ENCODE assay signal across 13 cellular contexts in genomic region chr7:32658034-32658944, GRCh38.
DNase-seq lines count a peak whose midpoint lies in the region; ATAC-seq and TF ChIP-seq lines count a peak whose summit lies in the region.
"Had no signal": no experiment of that assay in that cellular context is flagged by ENCODE, and none has a peak within 500 bp of the region (broad histone marks: within the 10 kb centered on the region; RNA-seq: fewer than 3 reads in every experiment).

No MANE protein-coding gene starts in this region.

- peak overlapping the region; percentile 4 for H3K27ac Mint-ChIP-seq in HFFc6
- H3K27ac Mint-ChIP-seq: dendritic cell treated with granulocyte-macrophage colony-stimulating factor and Interleukin-4, amounts not matched to agents 40 ng/mL and 50 ng/mL, for 4 days had no signal

- H3K4me1 Mint-ChIP-seq in HFFc6 (ENCODE audit: low read depth), result peaks cover 29% of the 10 kb centered on the region

- H3K4me3 ChIP-seq in OCI-LY3 (ENCODE audit: low read length) (no peak overlapping the region), Peyer's patch (no peak overlapping the region), stomach (no peak overlapping the region)
- H3K4me3 ChIP-seq: thyroid gland had no signal

- TF ChIP-seq EP300 in stomach (IDR thresholded peaks at IDR 0.05), result no peak

- H4K20me1 ChIP-seq in OCI-LY3 (ENCODE audit: insufficient read depth, low read length), result no peaks in the 10 kb centered on the region

- H2AFZ ChIP-seq in OCI-LY3 (ENCODE audit: low read depth, low read length), result no peak overlapping the region

- H3K36me3 ChIP-seq in OCI-LY3 (replicated peaks; ENCODE audit: low read depth, low read length) (no peaks in the 10 kb centered on the region), Peyer's patch (no peaks in the 10 kb centered on the region), stomach (no peaks in the 10 kb centered on the region)
- H3K36me3 ChIP-seq: thyroid gland had no signal

- TF ChIP-seq CTCF in HFFc6 (IDR thresholded peaks at IDR 0.05) (no peak), OCI-LY3 (IDR thresholded peaks at IDR 0.05; ENCODE audit: low read depth, low read length) (no peak), foreskin keratinocyte (conservative IDR thresholded peaks at IDR 0.05) (no peak), Peyer's patch (IDR thresholded peaks at IDR 0.05) (no peak), stomach (IDR thresholded peaks at IDR 0.05) (no peak)

- no peaks in the 10 kb centered on the region for H3K36me3 Mint-ChIP-seq in HFFc6 (ENCODE audit: low read depth)

- H3K4me1 ChIP-seq in OCI-LY3 (ENCODE audit: low read length) (peaks cover 12% of the 10 kb centered on the region), foreskin keratinocyte (no peaks in the 10 kb centered on the region), Peyer's patch (no peaks in the 10 kb centered on the region), stomach (no peaks in the 10 kb centered on the region)
- H3K4me1 ChIP-seq: thyroid gland had no signal

- peak; percentile 1 for DNase-seq in HFFc6
- DNase-seq in foreskin keratinocyte, result peak in 1 of 2 donors; percentile 59
- no peak for DNase-seq in activated CD4-positive, alpha-beta T cell treated with anti-CD3 and anti-CD28 coated beads for 1 hour
- DNase-seq in Peyer's patch, result no peak
- no peak for DNase-seq in stomach
- DNase-seq: mesendoderm, NCI-H1105 treated with DMSO at 0.1 percent for 48 hours, thyroid gland had no signal

- WGBS in stomach, 5 donors, result 62 to 75% (median 68%) methylated on average over 9 of the region's 9 CpGs

- H3K27ac ChIP-seq in OCI-LY3 (ENCODE audit: low read length) (peak overlapping the region; percentile 44), foreskin keratinocyte (no peak overlapping the region), Peyer's patch (no peak overlapping the region), stomach (no peak overlapping the region)
- H3K27ac ChIP-seq: C4-2B, thyroid gland had no signal

- peak overlapping the region; percentile 51 for H3K4me2 ChIP-seq in OCI-LY3 (ENCODE audit: low read length)

- H3K27me3 ChIP-seq in OCI-LY3 (ENCODE audit: low read depth, low read length) (no peaks in the 10 kb centered on the region), foreskin keratinocyte (no peaks in the 10 kb centered on the region), Peyer's patch (no peaks in the 10 kb centered on the region), stomach (no peaks in the 10 kb centered on the region)
- H3K27me3 ChIP-seq: thyroid gland had no signal

- ATAC-seq in GM18498 (IDR thresholded peaks at IDR 0.05; ENCODE audit: unreplicated experiment) (peak; percentile 60), foreskin keratinocyte (peak; percentile 91), HG03520 (IDR thresholded peaks at IDR 0.05; ENCODE audit: unreplicated experiment) (no peak)

- H3K9ac ChIP-seq in OCI-LY3 (ENCODE audit: low read length), result 0 out of 2 replicates have a peak overlapping the region, but pooled peaks have one; percentile 10

- no peaks in the 10 kb centered on the region for H3K79me2 ChIP-seq in OCI-LY3 (ENCODE audit: low read length)

- no peak for TF ChIP-seq POLR2A in Peyer's patch (IDR thresholded peaks at IDR 0.05)
- TF ChIP-seq POLR2A in stomach (IDR thresholded peaks at IDR 0.05), result no peak

- intact Hi-C loops in stomach (cut with DNase I; ENCODE audit: low total_unique reads), result no loop called here

- no peaks in the 10 kb centered on the region for H3K9me3 Mint-ChIP-seq in HFFc6
- H3K9me3 Mint-ChIP-seq: dendritic cell treated with granulocyte-macrophage colony-stimulating factor and Interleukin-4, amounts not matched to agents 40 ng/mL and 50 ng/mL, for 4 days had no signal

- H3K27me3 Mint-ChIP-seq in HFFc6 (ENCODE audit: insufficient read depth), result no peaks in the 10 kb centered on the region

- H3K9me3 ChIP-seq in OCI-LY3 (ENCODE audit: insufficient read depth, low read length), result no peaks in the 10 kb centered on the region
- no peaks in the 10 kb centered on the region for H3K9me3 ChIP-seq in Peyer's patch
- no peaks in the 10 kb centered on the region for H3K9me3 ChIP-seq in stomach
- H3K9me3 ChIP-seq: thyroid gland had no signal

- H3K4me3 Mint-ChIP-seq in HFFc6, result no peak overlapping the region; the same call in 1 of the 2 replicates
- H3K4me3 Mint-ChIP-seq: dendritic cell treated with granulocyte-macrophage colony-stimulating factor and Interleukin-4, amounts not matched to agents 40 ng/mL and 50 ng/mL, for 4 days had no signal
